25 cellular contexts compared by ENCODE assay signal in the genomic region with DNA sequence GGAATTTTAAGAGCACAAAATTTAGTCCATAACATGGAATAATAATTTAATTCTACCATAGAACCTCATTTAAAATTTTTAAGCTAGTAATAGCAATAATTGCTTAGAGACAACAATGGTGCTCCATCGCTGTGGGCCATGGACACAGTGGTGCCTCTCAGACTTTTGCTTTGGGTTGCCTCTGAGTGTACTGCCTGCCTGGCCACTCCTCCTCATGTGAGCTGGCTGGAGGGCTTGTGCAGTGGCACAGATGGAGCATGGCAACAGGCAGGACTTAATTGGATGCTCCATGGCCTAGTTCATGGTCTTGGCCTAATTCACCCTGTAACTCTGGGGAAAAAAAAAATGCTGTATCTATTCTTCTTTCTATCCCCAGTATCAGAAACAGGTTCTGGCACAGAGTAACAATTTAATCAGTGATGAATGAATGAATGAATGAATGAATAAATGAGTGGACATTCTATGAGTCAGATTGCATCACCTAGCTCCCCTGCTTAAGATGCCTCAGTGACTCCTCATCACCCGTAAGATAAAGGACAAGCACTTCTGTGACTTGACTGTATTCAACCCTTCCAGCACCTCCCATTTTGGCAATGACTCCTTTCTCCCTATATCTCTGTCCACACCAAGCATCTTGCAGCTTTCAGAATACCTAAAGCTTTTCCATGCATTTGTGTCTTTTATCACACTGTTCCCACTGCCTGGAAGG.
A peak's percentile ranks its signal among the peaks of the same experiment; 100 is the strongest.
DNase-seq lines count a peak whose midpoint lies in the region; ATAC-seq, FAIRE-seq and TF ChIP-seq lines count a peak whose summit lies in the region.
"Had no signal": no experiment of that assay in that cellular context is flagged by ENCODE, and none has a peak within 500 bp of the region (broad histone marks: within the 10 kb centered on the region; RNA-seq: fewer than 3 reads in every experiment).

No MANE protein-coding gene starts in this region.

- H3K27ac ChIP-seq in astrocyte (ENCODE audit: low read depth, low read length), result peak overlapping the region; percentile 39
- peak overlapping the region; percentile 98 for H3K27ac ChIP-seq in foreskin keratinocyte

- H3K79me2 ChIP-seq in astrocyte (ENCODE audit: insufficient read depth, low read length), result no peaks in the 10 kb centered on the region

- no peak overlapping the region for H3K27ac Mint-ChIP-seq in stimulated activated naive CD8-positive, alpha-beta T cell treated with anti-CD3 and anti-CD28 coated beads, Interleukin-15, amount 100 ng/mL, for 72 hours
- H3K27ac Mint-ChIP-seq in astrocyte (ENCODE audit: unreplicated experiment), result no peak overlapping the region

- ATAC-seq in stimulated activated naive CD8-positive, alpha-beta T cell treated with anti-CD3 and anti-CD28 coated beads, Interleukin-15, Interleukin-2, amounts not matched to agents 100 U/mL and 50 U/mL, for 24 hours, result peak; percentile 9
- ATAC-seq in stimulated activated naive CD8-positive, alpha-beta T cell treated with anti-CD3 and anti-CD28 coated beads, Interleukin-15, amount 100 ng/mL, for 72 hours, result no peak
- peak; percentile 52 for ATAC-seq in foreskin keratinocyte
- ATAC-seq: HCT116, HepG2 had no signal

- no peak for DNase-seq in stimulated activated naive CD8-positive, alpha-beta T cell treated with anti-CD3 and anti-CD28 coated beads, Interleukin-15, Interleukin-2, amounts not matched to agents 100 U/mL and 50 U/mL, for 24 hours
- no peak for DNase-seq in stimulated activated naive CD8-positive, alpha-beta T cell treated with anti-CD3 and anti-CD28 coated beads, Interleukin-15, amount 100 ng/mL, for 72 hours
- DNase-seq in astrocyte (ENCODE audit: low read depth) (peak; percentile 13), foreskin keratinocyte (peak; percentile 47 to 75), NCI-H1694 treated with DMSO at 0.1 percent for 48 hours (lab: John Stamatoyannopoulos, UW) (no peak), SIG-M5 treated with dmso at 0.1 percent for 504 hours (lab: John Stamatoyannopoulos, UW; ENCODE audit: unreplicated experiment) (no peak), middle frontal gyrus (ENCODE audit: extremely low spot score, low spot score) (no peak)
- DNase-seq: 8988T, Calu3, DMS79 treated with DMSO at 0.1 percent for 48 hours, GF-D8, Kasumi-1, MV-4-11, NCI-H1105, NCI-H1436 treated with DMSO at 0.1 percent for 48 hours, NCI-H1930, NCI-H2107, NCI-H446, NCI-H524 treated with DMSO at 0.1 percent for 48 hours, NCI-H774, Right ventricle myocardium superior had no signal

- H4K20me1 ChIP-seq in astrocyte (ENCODE audit: insufficient read depth, low read length), result no peaks in the 10 kb centered on the region

- H2AFZ ChIP-seq in astrocyte (ENCODE audit: low read depth, low read length), result no peak overlapping the region

- H3K27me3 Mint-ChIP-seq in stimulated activated naive CD8-positive, alpha-beta T cell treated with anti-CD3 and anti-CD28 coated beads, Interleukin-15, amount 100 ng/mL, for 72 hours, result peaks cover 9% of the 10 kb centered on the region
- H3K27me3 Mint-ChIP-seq in astrocyte (ENCODE audit: low read depth, unreplicated experiment), result no peaks in the 10 kb centered on the region

- H3K4me2 ChIP-seq in astrocyte (ENCODE audit: low read length), result peak overlapping the region; percentile 41

- no peak overlapping the region for H3K4me3 ChIP-seq in astrocyte (ENCODE audit: insufficient read depth, low read depth, low read length)

- H3K36me3 Mint-ChIP-seq in astrocyte (ENCODE audit: low read depth, unreplicated experiment), result no peaks in the 10 kb centered on the region

- no peak overlapping the region for H3K4me3 Mint-ChIP-seq in stimulated activated naive CD8-positive, alpha-beta T cell treated with anti-CD3 and anti-CD28 coated beads, Interleukin-15, amount 100 ng/mL, for 72 hours
- no peak overlapping the region for H3K4me3 Mint-ChIP-seq in astrocyte (ENCODE audit: unreplicated experiment)

- H3K4me1 Mint-ChIP-seq in stimulated activated naive CD8-positive, alpha-beta T cell treated with anti-CD3 and anti-CD28 coated beads, Interleukin-15, amount 100 ng/mL, for 72 hours, result no peaks in the 10 kb centered on the region
- H3K4me1 Mint-ChIP-seq in astrocyte (ENCODE audit: low read depth, unreplicated experiment), result no peaks in the 10 kb centered on the region

- H3K4me1 ChIP-seq in astrocyte (ENCODE audit: insufficient read depth, low read length) (peaks cover 3% of the 10 kb centered on the region), foreskin keratinocyte (peaks cover 19% of the 10 kb centered on the region)

- TF ChIP-seq CTCF in astrocyte (IDR thresholded peaks at IDR 0.05; ENCODE audit: insufficient read depth, low read depth, low read length) (no peak), foreskin keratinocyte (conservative IDR thresholded peaks at IDR 0.05) (no peak)

- H3K36me3 ChIP-seq in astrocyte (ENCODE audit: insufficient read depth, low read length), result no peaks in the 10 kb centered on the region

- no peak for FAIRE-seq in astrocyte (lab: Jason Lieb, UNC)
- FAIRE-seq: GM12891, GM19239, HepG2 had no signal

- no peaks in the 10 kb centered on the region for H3K9me3 ChIP-seq in astrocyte (ENCODE audit: insufficient read depth, low read depth, low read length)

- no peak overlapping the region for H3K9ac ChIP-seq in astrocyte (ENCODE audit: low read length)

- peaks cover 0 to 5% of the 10 kb centered on the region in 2 donors for H3K9me3 Mint-ChIP-seq in stimulated activated naive CD8-positive, alpha-beta T cell treated with anti-CD3 and anti-CD28 coated beads, Interleukin-15, amount 100 ng/mL, for 72 hours
- peaks cover 4% of the 10 kb centered on the region for H3K9me3 Mint-ChIP-seq in astrocyte (ENCODE audit: unreplicated experiment)

- no peaks in the 10 kb centered on the region for H3K27me3 ChIP-seq in astrocyte (ENCODE audit: insufficient read depth, low read length)
- no peaks in the 10 kb centered on the region for H3K27me3 ChIP-seq in foreskin keratinocyte

Comparison
In these comparisons a context has a peak if more than half of its experiments do, and no peak if none do; other contexts are left out.
1. DNase-seq: peak in astrocyte (single experiment) and foreskin keratinocyte (2 of 2); none in stimulated activated naive CD8-positive, alpha-beta T cell treated with anti-CD3 and anti-CD28 coated beads, Interleukin-15, Interleukin-2, amounts not matched to agents 100 U/mL and 50 U/mL, for 24 hours (single experiment), stimulated activated naive CD8-positive, alpha-beta T cell treated with anti-CD3 and anti-CD28 coated beads, Interleukin-15, amount 100 ng/mL, for 72 hours (0 of 2), NCI-H1694 treated with DMSO at 0.1 percent for 48 hours (single experiment), SIG-M5 treated with dmso at 0.1 percent for 504 hours (single experiment) and middle frontal gyrus (single experiment).